ENCODE assay signal across 22 cellular contexts in the genomic region with DNA sequence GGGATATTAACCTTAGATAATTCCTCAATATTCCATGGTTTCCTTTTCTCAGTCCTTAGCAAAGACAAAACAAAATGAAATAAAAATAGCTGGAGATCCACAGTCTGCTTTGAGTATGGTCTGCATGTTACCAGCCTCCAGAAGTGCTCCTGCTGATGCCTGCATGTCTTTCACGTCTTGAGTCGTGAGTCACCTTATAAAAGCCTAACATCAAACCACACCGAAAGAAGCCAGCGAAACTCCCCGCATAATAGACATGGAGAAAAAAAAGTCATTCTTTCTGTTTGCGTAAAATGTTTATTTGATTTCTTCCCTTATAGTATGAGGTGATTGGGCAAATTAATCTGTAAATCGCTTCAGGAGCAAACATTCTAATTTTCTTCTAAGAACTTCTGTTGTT.
DNase-seq lines count a peak whose midpoint lies in the region; ATAC-seq and TF ChIP-seq lines count a peak whose summit lies in the region.
"Had no signal": no experiment of that assay in that cellular context is flagged by ENCODE, and none has a peak within 500 bp of the region (broad histone marks: within the 10 kb centered on the region; RNA-seq: fewer than 3 reads in every experiment).

No MANE protein-coding gene starts in this region.

- H3K4me1 ChIP-seq in mesenchymal stem cell (ENCODE audit: control insufficient read depth, insufficient read depth, low read depth, low read length) (no peaks in the 10 kb centered on the region), heart left ventricle (no peaks in the 10 kb centered on the region)
- H3K4me1 ChIP-seq: right lobe of liver, tibial nerve had no signal

- no peaks in the 10 kb centered on the region for H3K36me3 Mint-ChIP-seq in activated T-cell treated with anti-CD3 and anti-CD28 coated beads, Interleukin-2, amount 50 U/mL, for 72 hours (ENCODE audit: insufficient read depth in 2 of 2)
- H3K36me3 Mint-ChIP-seq: CD4-positive, CD25-positive, alpha-beta regulatory T cell had no signal

- no peak overlapping the region for H4K91ac ChIP-seq in mesenchymal stem cell (ENCODE audit: low read length)

- H4K8ac ChIP-seq in mesenchymal stem cell (ENCODE audit: low read length) = no peak overlapping the region

- H3K27me3 ChIP-seq in AG04450 (ENCODE audit: control insufficient read depth, insufficient read depth, low read length) = no peaks in the 10 kb centered on the region
- no peaks in the 10 kb centered on the region for H3K27me3 ChIP-seq in brain microvascular endothelial cell (replicated peaks)
- H3K27me3 ChIP-seq in mesenchymal stem cell (ENCODE audit: control insufficient read depth in 1 of 2, insufficient read depth in 1 of 2, low read length in 2 of 2) = no peaks in the 10 kb centered on the region
- no peaks in the 10 kb centered on the region for H3K27me3 ChIP-seq in heart left ventricle
- H3K27me3 ChIP-seq: right lobe of liver, tibial nerve had no signal

- CTCF ChIA-PET in AG04450 (lab: Charles Lee) = no interaction called here

- H3K4ac ChIP-seq in mesenchymal stem cell (ENCODE audit: low read depth in 1 of 2, low read length in 2 of 2) = no peak overlapping the region

- H3K18ac ChIP-seq in mesenchymal stem cell (ENCODE audit: low read depth in 1 of 2, low read length in 2 of 2) = no peak overlapping the region

- intact Hi-C loops in heart left ventricle (cut with DNase I) = no loop called here

- peaks cover 3 to 5% of the 10 kb centered on the region in 2 donors for H3K9me3 Mint-ChIP-seq in activated T-cell treated with anti-CD3 and anti-CD28 coated beads, Interleukin-2, amount 50 U/mL, for 72 hours

- no peak overlapping the region for H2AFZ ChIP-seq in mesenchymal stem cell (ENCODE audit: low read depth, low read length)

- H3K36me3 ChIP-seq in brain microvascular endothelial cell (replicated peaks) (no peaks in the 10 kb centered on the region), mesenchymal stem cell (ENCODE audit: control insufficient read depth in 1 of 2, insufficient read depth in 2 of 2, low read depth in 1 of 2, low read length in 2 of 2) (no peaks in the 10 kb centered on the region), heart left ventricle (no peaks in the 10 kb centered on the region)
- H3K36me3 ChIP-seq: right lobe of liver, tibial nerve had no signal

- no peak overlapping the region for H2BK5ac ChIP-seq in mesenchymal stem cell (ENCODE audit: low read depth, low read length, poor library complexity, severe bottlenecking)

- H3K9ac ChIP-seq in mesenchymal stem cell (ENCODE audit: low read length) = no peak overlapping the region

- no peak overlapping the region for H3K27ac Mint-ChIP-seq in activated T-cell treated with anti-CD3 and anti-CD28 coated beads, Interleukin-2, amount 50 U/mL, for 72 hours
- H3K27ac Mint-ChIP-seq: activated T-helper 17 cell treated with anti-CD3 and anti-CD28 coated beads, Interleukin-2, amount 50 U/mL, for 72 hours; CD4-positive, CD25-positive, alpha-beta regulatory T cell; effector memory CD8-positive, alpha-beta T cell had no signal

- ATAC-seq in activated T-cell treated with anti-CD3 and anti-CD28 coated beads, Interleukin-2, amount 50 U/mL, for 72 hours (replicated peaks in 1 of 2) = no peak
- ATAC-seq in heart left ventricle (no peak), GM18909 (IDR thresholded peaks at IDR 0.05; ENCODE audit: poor library complexity, unreplicated experiment) (no peak)
- ATAC-seq: activated T-helper 17 cell treated with anti-CD3 and anti-CD28 coated beads, Interleukin-2, amount 50 U/mL, for 72 hours; effector memory CD8-positive, alpha-beta T cell; mucosa of descending colon; right lobe of liver had no signal

- no peak overlapping the region for H2BK12ac ChIP-seq in mesenchymal stem cell (ENCODE audit: low read length in 2 of 2)

- no peak overlapping the region for H3K23ac ChIP-seq in mesenchymal stem cell (ENCODE audit: low read length in 2 of 2)

- H2AK5ac ChIP-seq in mesenchymal stem cell (ENCODE audit: low read length, severe bottlenecking) = no peak overlapping the region

- H3K27ac ChIP-seq in AG04450 (ENCODE audit: low read depth, low read length) (no peak overlapping the region), brain microvascular endothelial cell (no peak overlapping the region), mesenchymal stem cell (ENCODE audit: low read length, poor library complexity, severe bottlenecking) (no peak overlapping the region), heart left ventricle (no peak overlapping the region)
- H3K27ac ChIP-seq: right lobe of liver, tibial nerve had no signal

- H3K4me3 ChIP-seq in AG04450 (ENCODE audit: low read depth, low read length) (no peak overlapping the region), brain microvascular endothelial cell (ENCODE audit: low read depth, low read length) (no peak overlapping the region), mesenchymal stem cell (ENCODE audit: insufficient read depth in 1 of 2, low read depth in 1 of 2, low read length in 2 of 2) (no peak overlapping the region), heart left ventricle (no peak overlapping the region)
- H3K4me3 ChIP-seq: mucosa of descending colon, right lobe of liver, tibial nerve had no signal

- DNase-seq in AG04450 (ENCODE audit: low read depth, low spot score) = peak; percentile 6
- DNase-seq in NCI-H460 (ENCODE audit: extremely low read depth, low read depth) = peak; percentile 11
- DNase-seq in brain microvascular endothelial cell = peak; percentile 24
- peak; percentile 70 for DNase-seq in mesenchymal stem cell
- no peak for DNase-seq in activated T-cell treated with anti-CD3 and anti-CD28 coated beads, Interleukin-2, amount 50 U/mL, for 72 hours
- DNase-seq in SIG-M5 (lab: John Stamatoyannopoulos, UW) = no peak
- DNase-seq in heart left ventricle = no peak
- DNase-seq: activated CD4-positive, alpha-beta T cell treated with anti-CD3 and anti-CD28 coated beads for 1 hour; CD4-positive, CD25-positive, alpha-beta regulatory T cell; effector memory CD8-positive, alpha-beta T cell; GOT3; mucosa of descending colon; NCI-H2081; NCI-H524 treated with DMSO at 0.1 percent for 48 hours; occipital lobe; right lobe of liver; stimulated activated naive CD4-positive, alpha-beta T cell treated with Interleukin-2 at 50 U/mL for 16 hours; T-helper 9 cell had no signal

- POLR2A ChIA-PET in AG04450 (lab: Yijun Ruan, JAX) = no interaction called here

- H3K9me3 ChIP-seq in AG04450 (ENCODE audit: control insufficient read depth, insufficient read depth, low read length) (no peaks in the 10 kb centered on the region), mesenchymal stem cell (ENCODE audit: control insufficient read depth, low read length) (no peaks in the 10 kb centered on the region), heart left ventricle (peaks cover 0 to 7% (median 0%) of the 10 kb centered on the region in 12 donors)
- H3K9me3 ChIP-seq: mucosa of descending colon, right lobe of liver, tibial nerve had no signal

- no peak for TF ChIP-seq POLR2A in heart left ventricle (IDR thresholded peaks at IDR 0.05)

- WGBS in mesenchymal stem cell = 28% methylated on average over 5 of the region's 7 CpGs
- WGBS in heart left ventricle, 4 donors = 76 to 80% (median 79%) methylated on average over 7 of the region's 7 CpGs

- H2BK120ac ChIP-seq in mesenchymal stem cell (ENCODE audit: low read depth, low read length) = no peak overlapping the region

- no peak overlapping the region for H3K4me3 Mint-ChIP-seq in activated T-cell treated with anti-CD3 and anti-CD28 coated beads, Interleukin-2, amount 50 U/mL, for 72 hours
- H3K4me3 Mint-ChIP-seq: activated T-helper 17 cell treated with anti-CD3 and anti-CD28 coated beads, Interleukin-2, amount 50 U/mL, for 72 hours; central memory CD8-positive, alpha-beta T cell; effector memory CD8-positive, alpha-beta T cell had no signal

- no peak overlapping the region for H3K14ac ChIP-seq in mesenchymal stem cell (ENCODE audit: low read length in 2 of 2)

- H2BK15ac ChIP-seq in mesenchymal stem cell (ENCODE audit: low read depth, poor library complexity, severe bottlenecking) = no peak overlapping the region

- no peak for TF ChIP-seq CTCF in AG04450 (IDR thresholded peaks at IDR 0.05; ENCODE audit: low read depth, low read length)
- TF ChIP-seq CTCF in brain microvascular endothelial cell (IDR thresholded peaks at IDR 0.05; ENCODE audit: low read depth, low read length, missing control alignments) = no peak
- TF ChIP-seq CTCF in heart left ventricle (IDR thresholded peaks at IDR 0.05) = no peak

- H3K4me2 ChIP-seq in mesenchymal stem cell (ENCODE audit: low read length, poor library complexity, severe bottlenecking) = peak overlapping the region; percentile 48

- no peaks in the 10 kb centered on the region for H3K4me1 Mint-ChIP-seq in activated T-cell treated with anti-CD3 and anti-CD28 coated beads, Interleukin-2, amount 50 U/mL, for 72 hours (ENCODE audit: low read depth)
- H3K4me1 Mint-ChIP-seq: activated T-helper 17 cell treated with anti-CD3 and anti-CD28 coated beads, Interleukin-2, amount 50 U/mL, for 72 hours; CD4-positive, CD25-positive, alpha-beta regulatory T cell; central memory CD8-positive, alpha-beta T cell had no signal

- no peaks in the 10 kb centered on the region for H3K27me3 Mint-ChIP-seq in activated T-cell treated with anti-CD3 and anti-CD28 coated beads, Interleukin-2, amount 50 U/mL, for 72 hours (ENCODE audit: low read depth)
- H3K27me3 Mint-ChIP-seq: activated T-helper 17 cell treated with anti-CD3 and anti-CD28 coated beads, Interleukin-2, amount 50 U/mL, for 72 hours; CD4-positive, CD25-positive, alpha-beta regulatory T cell; central memory CD8-positive, alpha-beta T cell; effector memory CD8-positive, alpha-beta T cell had no signal

- in situ Hi-C loops in brain microvascular endothelial cell (cut with HindIII; ENCODE audit: low pct_ligation_motif_present, low sequenced_read_pairs) = no loop called here

- H3K79me1 ChIP-seq in mesenchymal stem cell (replicated peaks; ENCODE audit: low read length, poor library complexity, severe bottlenecking) = no peaks in the 10 kb centered on the region

Comparison
In these comparisons a context has a peak if more than half of its experiments do, and no peak if none do; other contexts are left out.
1. DNase-seq: peak in AG04450 (single experiment), NCI-H460 (single experiment), brain microvascular endothelial cell (single experiment) and mesenchymal stem cell (single experiment); none in activated T-cell treated with anti-CD3 and anti-CD28 coated beads, Interleukin-2, amount 50 U/mL, for 72 hours (0 of 2), SIG-M5 (single experiment) and heart left ventricle (0 of 5).